ENCODE assay signal across 16 cellular contexts in genomic region chr3:43606274-43606673, GRCh38. TPM values are rescaled to one million over a fixed set of nuclear protein-coding genes. Genes with fewer than 3 reads are reported as not detected.
DNase-seq lines count a peak whose midpoint lies in the region; FAIRE-seq and TF ChIP-seq lines count a peak whose summit lies in the region.
"Had no signal": no experiment of that assay in that cellular context is flagged by ENCODE, and none has a peak within 500 bp of the region (broad histone marks: within the 10 kb centered on the region; RNA-seq: fewer than 3 reads in every experiment).

No MANE protein-coding gene starts in this region.

- no peak overlapping the region for H2BK12ac ChIP-seq in H1 (ENCODE audit: low read depth, low read length)

- no peak for TF ChIP-seq EP300 in H1 (IDR thresholded peaks at IDR 0.05; ENCODE audit: borderline replicate concordance in 1 of 2, low read depth in 2 of 2, low read length in 2 of 2)

- intact Hi-C loops in posterior vena cava (cut with DNase I), result no loop called here

- no peak overlapping the region for H3K4me2 ChIP-seq in H1 (ENCODE audit: insufficient read depth in 1 of 2, low read depth in 2 of 2, low read length in 2 of 2)
- H3K4me2 ChIP-seq: BLaER1 treated with 17β-estradiol and CSF1 and Interleukin-3, amounts not matched to agents 10 nM and 100 nM had no signal

- H3K4me3 ChIP-seq in HUES48 (ENCODE audit: low read depth, low read length) (no peak overlapping the region), H1 (ENCODE audit: extremely low read depth in 1 of 4, insufficient read depth in 2 of 4, low read depth in 3 of 4, low read length in 4 of 4) (no peak overlapping the region), iPS-18a (ENCODE audit: low read length) (peak overlapping the region; percentile 18)
- H3K4me3 ChIP-seq: BLaER1 treated with 17β-estradiol and CSF1 and Interleukin-3, amounts not matched to agents 10 nM and 100 nM; GM23248 had no signal

- H4K8ac ChIP-seq in H1 (ENCODE audit: extremely low read depth, insufficient read depth, low read length), result no peak overlapping the region

- H3K9me3 ChIP-seq in HUES48 (ENCODE audit: control insufficient read depth, insufficient read depth, low read length) (no peaks in the 10 kb centered on the region), H1 (ENCODE audit: insufficient read depth in 2 of 2, low read depth in 1 of 2, low read length in 1 of 2) (no peaks in the 10 kb centered on the region), iPS-18a (ENCODE audit: control insufficient read depth, low read depth, low read length) (no peaks in the 10 kb centered on the region)
- H3K9me3 ChIP-seq: BLaER1 treated with 17β-estradiol and CSF1 and Interleukin-3, amounts not matched to agents 10 nM and 100 nM had no signal

- POLR2A ChIA-PET in H1 (lab: Charles Lee; ENCODE audit: partially characterized antibody), result interaction anchor here (1.1 to 1.3 kb wide), 2 partner anchors 10 to 16 kb away, joined by 3 to 4 read pairs; partner anchors contain the start of gene ANO10

- H3K36me3 ChIP-seq in HUES48 (ENCODE audit: control insufficient read depth, insufficient read depth, low read length) (peaks cover 34% of the 10 kb centered on the region), H1 (ENCODE audit: control insufficient read depth in 2 of 4, insufficient read depth in 4 of 4, low read length in 3 of 4) (peaks cover 0 to 13% (median 2%) of the 10 kb centered on the region in 4 experiments; a peak in 3 of 8 replicates), iPS-18a (ENCODE audit: control insufficient read depth, low read depth, low read length) (peaks cover 18% of the 10 kb centered on the region)

- H3K27ac ChIP-seq in HUES48 (ENCODE audit: low read depth, low read length), result peak overlapping the region; percentile 56
- no peak overlapping the region for H3K27ac ChIP-seq in H1 (ENCODE audit: low read depth, low read length)
- no peak overlapping the region for H3K27ac ChIP-seq in iPS-18a (ENCODE audit: low read length)
- H3K27ac ChIP-seq: BLaER1 treated with 17β-estradiol and CSF1 and Interleukin-3, amounts not matched to agents 10 nM and 100 nM; GM23248 had no signal

- no peaks in the 10 kb centered on the region for H3K79me1 ChIP-seq in H1 (ENCODE audit: low read depth, low read length)

- DNase-seq in H1 (ENCODE audit: low read depth in 1 of 2, low spot score in 2 of 2) (no peak), retina (peak; percentile 21), posterior vena cava (ENCODE audit: low spot score) (no peak), NCI-H226 (no peak), NCI-H1694 (lab: John Stamatoyannopoulos, UW) (no peak)
- DNase-seq: CD8-positive, alpha-beta memory T cell; COR-L47; DMS 273 treated with DMSO at 0.1 percent for 48 hours; GM23248; H9 had no signal

- H2BK5ac ChIP-seq in H1 (ENCODE audit: low read depth, low read length), result no peak overlapping the region

- no peaks in the 10 kb centered on the region for H4K20me1 ChIP-seq in H1 (replicated peaks in 1 of 2; ENCODE audit: control insufficient read depth in 1 of 2, insufficient read depth in 2 of 2, low read length in 2 of 2)
- H4K20me1 ChIP-seq: BLaER1 treated with 17β-estradiol and CSF1 and Interleukin-3, amounts not matched to agents 10 nM and 100 nM had no signal

- H3K18ac ChIP-seq in H1 (ENCODE audit: extremely low read depth, low read length), result no peak overlapping the region

- no peak overlapping the region for H2BK20ac ChIP-seq in H1 (ENCODE audit: low read length)

- H4K91ac ChIP-seq in H1 (replicated peaks; ENCODE audit: insufficient read length, low read length), result no peak overlapping the region

- H2BK15ac ChIP-seq in H1 (ENCODE audit: low read length), result no peak overlapping the region

- no peak for TF ChIP-seq POLR2A in H1 (IDR thresholded peaks at IDR 0.05; ENCODE audit: control extremely low read depth in 1 of 2, low read depth in 2 of 2, low read length in 2 of 2)

- no peak overlapping the region for H3K56ac ChIP-seq in H1 (replicated peaks; ENCODE audit: insufficient read length, low read depth, low read length)

- H3K4ac ChIP-seq in H1 (replicated peaks; ENCODE audit: insufficient read length, low read depth, low read length), result no peak overlapping the region

- WGBS in H1 (ENCODE audit: extremely low coverage in 1 of 2, insufficient coverage in 1 of 2, insufficient read length in 1 of 2, insufficient replicate concordance in 2 of 2, low coverage in 1 of 2, low lambda C conversion rate in 2 of 2, missing lambda C conversion rate in 1 of 2), 2 experiments, result 79% methylated on average over 2 of the region's 2 CpGs; no CpG with 5 or more reads in 1 of the 2 experiments

- H3K4me1 ChIP-seq in HUES48 (ENCODE audit: control insufficient read depth, insufficient read depth, low read length), result peaks cover 4% of the 10 kb centered on the region; the same call in 1 of the 2 replicates
- peaks cover 0 to 2% (median 0%) of the 10 kb centered on the region in 4 experiments; a peak in 1 of 7 replicates for H3K4me1 ChIP-seq in H1 (replicated peaks in 1 of 4; ENCODE audit: control insufficient read depth in 3 of 4, insufficient read depth in 4 of 4, low read length in 3 of 4)
- H3K4me1 ChIP-seq in iPS-18a (ENCODE audit: control insufficient read depth, low read depth, low read length), result peaks cover 9% of the 10 kb centered on the region

- peak; percentile 13 for FAIRE-seq in H1 (lab: Jason Lieb, UNC)
- FAIRE-seq: G401.6, GM12891, GM18507 had no signal

- H2BK120ac ChIP-seq in H1 (replicated peaks; ENCODE audit: low read depth, low read length), result no peak overlapping the region

- peaks cover 0 to 39% of the 10 kb centered on the region in 2 experiments; a peak in 3 of 4 replicates for H3K79me2 ChIP-seq in H1 (ENCODE audit: control insufficient read depth in 1 of 2, insufficient read depth in 2 of 2, low read length in 2 of 2)

- H3K9ac ChIP-seq in HUES48 (ENCODE audit: low read depth, low read length) (no peak overlapping the region), H1 (replicated peaks in 1 of 4; ENCODE audit: extremely low read depth in 1 of 4, low read depth in 3 of 4, low read length in 3 of 4) (no peak overlapping the region), iPS-18a (ENCODE audit: low read length) (no peak overlapping the region)
- H3K9ac ChIP-seq: BLaER1 treated with 17β-estradiol and CSF1 and Interleukin-3, amounts not matched to agents 10 nM and 100 nM; GM23248 had no signal

- H3K23me2 ChIP-seq in H1 (ENCODE audit: low read depth, low read length), result no peaks in the 10 kb centered on the region

- no peaks in the 10 kb centered on the region for H3K27me3 ChIP-seq in HUES48 (ENCODE audit: control insufficient read depth, insufficient read depth, low read length)
- H3K27me3 ChIP-seq in H1 (replicated peaks in 1 of 4; ENCODE audit: control insufficient read depth in 3 of 4, extremely low read depth in 1 of 4, insufficient read depth in 3 of 4, low read length in 3 of 4), result no peaks in the 10 kb centered on the region
- no peaks in the 10 kb centered on the region for H3K27me3 ChIP-seq in iPS-18a (ENCODE audit: control insufficient read depth, insufficient read depth, low read length)
- H3K27me3 ChIP-seq: BLaER1 treated with 17β-estradiol and CSF1 and Interleukin-3, amounts not matched to agents 10 nM and 100 nM had no signal

- no peak overlapping the region for H2AK5ac ChIP-seq in H1 (ENCODE audit: low read depth, low read length)

- no peak overlapping the region for H3K14ac ChIP-seq in H1 (ENCODE audit: insufficient read length)

- CTCF ChIA-PET in H1 (lab: Charles Lee; ENCODE audit: partially characterized antibody), result interaction anchor here (1.2 kb wide), 1 partner anchor 110 kb away, joined by 3 read pairs; no protein-coding TSS in a partner anchor

- no peak for TF ChIP-seq RAD21 in H1 (IDR thresholded peaks at IDR 0.05 in 1 of 2, conservative IDR thresholded peaks at IDR 0.05 in 1 of 2; ENCODE audit: low read depth in 2 of 2, low read length in 2 of 2)

- no peak for TF ChIP-seq CTCF in H1 (IDR thresholded peaks at IDR 0.05; ENCODE audit: control extremely low read depth in 1 of 3, insufficient read depth in 1 of 3, low read depth in 1 of 3, low read length in 3 of 3)

- H4K5ac ChIP-seq in H1 (ENCODE audit: insufficient read length, low read depth, low read length), result no peak overlapping the region

- no peak overlapping the region for H2AFZ ChIP-seq in H1 (ENCODE audit: low read length)
- H2AFZ ChIP-seq: GM23248 had no signal

- no peak overlapping the region for H3K23ac ChIP-seq in H1 (ENCODE audit: insufficient read length)

TF ChIP-seq in H1, 55 proteins besides CTCF, POLR2A, EP300 and RAD21 (continues in another document):
- TF ChIP-seq POU5F1 (IDR thresholded peaks at IDR 0.05; ENCODE audit: low read depth, low read length) (no peak), USF2 (IDR thresholded peaks at IDR 0.05; ENCODE audit: low read length) (no peak), EZH2 (IDR thresholded peaks at IDR 0.05; ENCODE audit: low read depth, low read length, severe bottlenecking) (no peak), SIX5 (IDR thresholded peaks at IDR 0.05; ENCODE audit: low read depth, low read length) (no peak), NANOG (IDR thresholded peaks at IDR 0.05; ENCODE audit: insufficient read depth, low read depth, low read length, poor library complexity, severe bottlenecking) (no peak), BRCA1 (IDR thresholded peaks at IDR 0.05; ENCODE audit: low read depth, low read length) (no peak)

RNA-seq across cellular contexts. Expression of gene ANO10, which starts 15.5 kb away (rescaled TPM):
- 53.2 and 53.6 TPM in 2 replicates for total RNA-seq in H1 (2021; fragmentation: NEBNext Ultra II Directional; extraction: Animal tissue kit (Norgen Biotek cat#: 25700))
- polyA plus RNA-seq in H1 (2011; rRNA removed), result 23.2 and 38.0 TPM in 2 replicates
- 26.8 TPM for polyA plus RNA-seq in H1 (2011; cell fraction: cytosol; rRNA removed)
- polyA plus RNA-seq in H1 (2011; cell fraction: nucleus; rRNA removed), result 23.6 TPM
- polyA plus RNA-seq in H1 (2012, experiment 1 of 2), result 33.2 to 39.5 TPM (median 36.4 TPM) in 4 replicates
- polyA plus RNA-seq in H1 (2012, experiment 2 of 2), result 19.9 TPM
- polyA plus RNA-seq in H1 (2013, experiment 1 of 2), result 45.3 TPM
- polyA plus RNA-seq in H1 (2013, experiment 2 of 2), result 44.9 TPM
- polyA minus RNA-seq in H1 (2011; rRNA and poly(A)+ RNA removed), result 61.6 and 95.4 TPM in 2 replicates
- 25.0 TPM for polyA minus RNA-seq in H1 (2011; cell fraction: cytosol; rRNA and poly(A)+ RNA removed)
- polyA minus RNA-seq in H1 (2011; cell fraction: nucleus; rRNA and poly(A)+ RNA removed), result 63.2 TPM
- total RNA-seq in posterior vena cava, result 10 to 100 TPM; 56.1 to 61.5 TPM
